13 cellular contexts compared by ENCODE assay signal in the genomic region with DNA sequence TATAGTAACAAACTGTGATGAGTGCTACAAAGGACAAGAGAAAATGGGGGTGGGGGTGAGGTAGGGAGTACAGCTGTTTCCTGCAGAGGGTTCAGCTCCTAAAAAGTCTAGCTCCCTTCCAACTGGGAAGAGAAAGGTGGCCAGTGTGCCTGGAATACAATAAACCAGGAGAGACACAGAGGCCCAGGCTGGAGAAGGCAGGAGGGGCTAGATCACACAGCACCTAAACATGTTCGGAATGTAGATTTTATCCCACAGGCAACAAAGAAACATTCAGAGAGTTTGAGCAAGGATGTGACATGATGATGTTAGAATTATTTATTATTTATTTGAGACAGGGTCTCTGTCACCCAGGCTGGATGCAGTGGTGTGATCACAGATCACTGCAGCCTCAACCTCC.
"Had no signal": no experiment of that assay in that cellular context is flagged by ENCODE, and none has a peak within 500 bp of the region (broad histone marks: within the 10 kb centered on the region; RNA-seq: fewer than 3 reads in every experiment).

No MANE protein-coding gene starts in this region.

- H3K4me3 Mint-ChIP-seq: activated CD4-positive, alpha-beta T cell treated with anti-CD3 and anti-CD28 coated beads, Interleukin-2, amount 10 ng/mL, durations not matched to agents 24 days and 14 days; activated naive CD8-positive, alpha-beta T cell; stimulated activated memory B cell treated with anti-CD40 and anti-IgM and Interleukin-4, amounts not matched to agents 10 μg/mL and 1 μg/mL and 100 μg/mL, for 72 hours had no signal

- H3K9me3 Mint-ChIP-seq: activated CD4-positive, alpha-beta T cell treated with anti-CD3 and anti-CD28 coated beads, Interleukin-2, amount 10 ng/mL, durations not matched to agents 24 days and 14 days; naive thymus-derived CD8-positive, alpha-beta T cell; stimulated activated memory B cell treated with anti-CD40 and anti-IgM and Interleukin-4, amounts not matched to agents 10 μg/mL and 1 μg/mL and 100 μg/mL, for 72 hours had no signal

- H3K27ac ChIP-seq: heart right ventricle, vagina had no signal

- H3K9me3 ChIP-seq: heart right ventricle, vagina had no signal

- H3K27me3 Mint-ChIP-seq: activated CD4-positive, alpha-beta T cell treated with anti-CD3 and anti-CD28 coated beads, Interleukin-2, amount 10 ng/mL, durations not matched to agents 24 days and 14 days; activated naive CD8-positive, alpha-beta T cell; naive thymus-derived CD8-positive, alpha-beta T cell; stimulated activated memory B cell treated with anti-CD40 and anti-IgM and Interleukin-4, amounts not matched to agents 10 μg/mL and 1 μg/mL and 100 μg/mL, for 72 hours had no signal

- H3K36me3 ChIP-seq: heart right ventricle, vagina had no signal

- H3K27me3 ChIP-seq: heart right ventricle, vagina had no signal

- DNase-seq: activated CD4-positive, alpha-beta T cell treated with anti-CD3 and anti-CD28 coated beads, Interleukin-2, amount 10 ng/mL, durations not matched to agents 24 days and 14 days; activated CD4-positive, CD25-positive, alpha-beta regulatory T cell; activated gamma-delta T cell treated with Interleukin-2 at 50 U/mL for 16 hours; dermis blood vessel endothelial cell; heart right ventricle; naive thymus-derived CD8-positive, alpha-beta T cell; retina; stimulated activated CD4-positive, alpha-beta T cell treated with anti-CD3 and anti-CD28 coated beads, Interleukin-2, amount 100 ng/mL, for 48 hours had no signal

- ATAC-seq: heart right ventricle; left lobe of liver; naive thymus-derived CD8-positive, alpha-beta T cell; stimulated activated memory B cell treated with anti-CD40 and anti-IgM and Interleukin-4, amounts not matched to agents 10 μg/mL and 1 μg/mL and 100 μg/mL, for 72 hours had no signal

- FAIRE-seq: frontal cortex had no signal

- H3K4me3 ChIP-seq: heart right ventricle, vagina had no signal

- H3K27ac Mint-ChIP-seq: activated CD4-positive, alpha-beta T cell treated with anti-CD3 and anti-CD28 coated beads, Interleukin-2, amount 10 ng/mL, durations not matched to agents 24 days and 14 days; activated naive CD8-positive, alpha-beta T cell; stimulated activated memory B cell treated with anti-CD40 and anti-IgM and Interleukin-4, amounts not matched to agents 10 μg/mL and 1 μg/mL and 100 μg/mL, for 72 hours had no signal

- H3K36me3 Mint-ChIP-seq: stimulated activated memory B cell treated with anti-CD40 and anti-IgM and Interleukin-4, amounts not matched to agents 10 μg/mL and 1 μg/mL and 100 μg/mL, for 72 hours had no signal
